Comparison of ENCODE assay signal across 8 cellular contexts in genomic region chr15:89912145-89912673, GRCh38. TPM values are rescaled to one million over a fixed set of nuclear protein-coding genes. Genes with fewer than 3 reads are reported as not detected.
DNase-seq lines count a peak whose midpoint lies in the region; ATAC-seq, FAIRE-seq and TF ChIP-seq lines count a peak whose summit lies in the region.

No MANE protein-coding gene starts in this region.

- WGBS in smooth muscle cell (ENCODE audit: low lambda C conversion rate): 5% methylated on average over 22 of the region's 36 CpGs

- POLR2A ChIA-PET in MCF 10A (lab: Yijun Ruan, JAX): interaction anchor here (0.6 to 3.6 kb wide), 16 partner anchors 10 to 174 kb away, joined by 3 to 28 read pairs (median 5); partner anchors contain the start of genes AP3S2 and ZNF710

- no peaks in the 10 kb centered on the region for H3K27me3 Mint-ChIP-seq in MCF 10A (ENCODE audit: insufficient read depth, unreplicated experiment)

- peak overlapping the region; percentile 85 for H3K4me3 ChIP-seq in smooth muscle cell

- no TSS peak for BruUV-seq in MCF 10A (replicated peaks; lab: Mats Ljungman, UMichigan)

- no peaks in the 10 kb centered on the region for H4K20me1 ChIP-seq in smooth muscle cell (ENCODE audit: low read depth)

- no peaks in the 10 kb centered on the region for H3K79me2 ChIP-seq in smooth muscle cell (ENCODE audit: low read depth)

- H3K4me3 Mint-ChIP-seq in MCF 10A (ENCODE audit: unreplicated experiment): peak overlapping the region; percentile 76

- peak overlapping the region; percentile 63 for H3K27ac ChIP-seq in smooth muscle cell (ENCODE audit: low read depth)

- H3K27ac Mint-ChIP-seq in MCF 10A (ENCODE audit: low read depth, unreplicated experiment): no peak overlapping the region

- peak overlapping the region; percentile 57 for H3K9ac ChIP-seq in smooth muscle cell (ENCODE audit: low read depth)

- peak; percentile 32 for DNase-seq in HK-2 (ENCODE audit: unreplicated experiment)
- DNase-seq in MCF 10A (ENCODE audit: unreplicated experiment): no peak
- DNase-seq in islet precursor cell: peak; percentile 75
- peak; percentile 36 for DNase-seq in smooth muscle cell (lab: John Stamatoyannopoulos, UW; ENCODE audit: unreplicated experiment)
- no peak for DNase-seq in GM12892 (ENCODE audit: insufficient read length)

- no peak for FAIRE-seq in GM12892 (lab: Jason Lieb, UNC)

- ATAC-seq in GM18867 (IDR thresholded peaks at IDR 0.05; ENCODE audit: unreplicated experiment) (no peak), GM18907 (IDR thresholded peaks at IDR 0.05; ENCODE audit: unreplicated experiment) (no peak), HG02973 (IDR thresholded peaks at IDR 0.05; ENCODE audit: unreplicated experiment) (no peak)

- no peaks in the 10 kb centered on the region for H3K9me3 ChIP-seq in smooth muscle cell (replicated peaks; ENCODE audit: low read depth)

- H3K36me3 Mint-ChIP-seq in MCF 10A (ENCODE audit: insufficient read depth, unreplicated experiment): no peaks in the 10 kb centered on the region

- H3K4me1 Mint-ChIP-seq in MCF 10A (ENCODE audit: insufficient read depth, unreplicated experiment): peaks cover 21% of the 10 kb centered on the region

- H3K9me3 Mint-ChIP-seq in MCF 10A (ENCODE audit: unreplicated experiment): no peaks in the 10 kb centered on the region

- H3K36me3 ChIP-seq in smooth muscle cell (ENCODE audit: low read depth): no peaks in the 10 kb centered on the region

- peak overlapping the region; percentile 77 for H2AFZ ChIP-seq in smooth muscle cell (ENCODE audit: low read depth)

- CTCF ChIA-PET in MCF 10A (lab: Yijun Ruan, JAX): interaction anchor here (0.8 to 1.8 kb wide), 5 partner anchors 13 to 553 kb away, joined by 3 to 6 read pairs (median 5); partner anchors contain the start of gene CIB1

- intact Hi-C loops in MCF 10A (cut with micrococcal nuclease): loop anchor here (5.0 kb wide), 1 partner anchor 160 kb away; no protein-coding TSS in a partner anchor

- H3K4me1 ChIP-seq in smooth muscle cell (ENCODE audit: low read depth): peaks cover 7% of the 10 kb centered on the region

- peak overlapping the region; percentile 97 for H3K4me2 ChIP-seq in smooth muscle cell

- no peaks in the 10 kb centered on the region for H3F3A ChIP-seq in smooth muscle cell (ENCODE audit: low read depth)

- H3K27me3 ChIP-seq in smooth muscle cell (ENCODE audit: low read depth): no peaks in the 10 kb centered on the region

- TF ChIP-seq CTCF in MCF 10A (IDR thresholded peaks at IDR 0.05; ENCODE audit: unreplicated experiment) (no peak), smooth muscle cell (IDR thresholded peaks at IDR 0.05; ENCODE audit: borderline replicate concordance, insufficient read depth, poor library complexity, severe bottlenecking) (no peak)

- no peak for TF ChIP-seq POLR2A in GM12892 (IDR thresholded peaks at IDR 0.05; ENCODE audit: low read depth, low read length)

RNA-seq across cellular contexts. Expression of gene ARPIN, which starts 0.5 kb away (rescaled TPM):
- total RNA-seq in MCF 10A (2022): 7.1 and 9.9 TPM in 2 replicates
- total RNA-seq in smooth muscle cell: 4.0 and 5.8 TPM in 2 replicates
- 3.1 and 4.3 TPM in 2 replicates for polyA plus RNA-seq in smooth muscle cell
- polyA plus RNA-seq in GM12892 (2012; ENCODE audit: missing spikeins): 0.13 TPM

RNA-seq across cellular contexts. Expression of gene AP3S2, which starts 18.4 kb away (rescaled TPM):
- total RNA-seq in MCF 10A (2022): 38.4 and 39.5 TPM in 2 replicates
- total RNA-seq in smooth muscle cell: 54.7 and 55.8 TPM in 2 replicates
- polyA plus RNA-seq in smooth muscle cell: 9.4 and 19.1 TPM in 2 replicates
- 21.0 TPM for polyA plus RNA-seq in GM12892 (2012; ENCODE audit: missing spikeins)

Comparison
In these comparisons a context has a peak if more than half of its experiments do, and no peak if none do; other contexts are left out.
1. DNase-seq: peak in HK-2 (single experiment), islet precursor cell (single experiment) and smooth muscle cell (single experiment); none in MCF 10A (single experiment) and GM12892 (single experiment).